In genomic region chr15:74954515-74954914, GRCh38 we compare ENCODE assay signal across 10 cellular contexts. TPM values are rescaled to one million over a fixed set of nuclear protein-coding genes. Genes with fewer than 3 reads are reported as not detected.
DNase-seq lines count a peak whose midpoint lies in the region; ATAC-seq and TF ChIP-seq lines count a peak whose summit lies in the region.
"Had no signal": no experiment of that assay in that cellular context is flagged by ENCODE, and none has a peak within 500 bp of the region (broad histone marks: within the 10 kb centered on the region; RNA-seq: fewer than 3 reads in every experiment).

No MANE protein-coding gene starts in this region.

- H3K9me3 Mint-ChIP-seq in chondrocyte (ENCODE audit: low read depth) = no peaks in the 10 kb centered on the region

- H3K18ac ChIP-seq in mesendoderm (ENCODE audit: low read length) = no peak overlapping the region

- no peak for ATAC-seq in HG03460 (IDR thresholded peaks at IDR 0.05; ENCODE audit: unreplicated experiment)

- H3K4me1 ChIP-seq in BLaER1 treated with 17β-estradiol and CSF1 and Interleukin-3, amounts not matched to agents 10 nM and 100 nM = peaks cover 30 to 48% (median 39%) of the 10 kb centered on the region in 10 experiments; a peak in 19 of 20 replicates
- H3K4me1 ChIP-seq in mesendoderm (ENCODE audit: control insufficient read depth, low read depth, low read length) = peaks cover 12% of the 10 kb centered on the region

- DNase-seq in NAMALWA (ENCODE audit: low spot score) (peak; percentile 38), chondrocyte (ENCODE audit: low spot score) (no peak), mesendoderm (peak; percentile 85), HCEC 1CT (no peak), NCI-H748 treated with DMSO at 0.1 percent for 48 hours (lab: John Stamatoyannopoulos, UW) (no peak), GOT3 (lab: John Stamatoyannopoulos, UW) (no peak)
- DNase-seq: activated T-cell treated with anti-CD3 and anti-CD28 coated beads for 4 hours had no signal

- no peaks in the 10 kb centered on the region for H3K36me3 Mint-ChIP-seq in chondrocyte (ENCODE audit: low read depth)

- no peak overlapping the region for H3K4me3 ChIP-seq in BLaER1 treated with 17β-estradiol and CSF1 and Interleukin-3, amounts not matched to agents 10 nM and 100 nM
- no peak overlapping the region for H3K4me3 ChIP-seq in mesendoderm (ENCODE audit: low read length)
- H3K4me3 ChIP-seq: tibial nerve had no signal

- H3K4me3 Mint-ChIP-seq in chondrocyte (ENCODE audit: unreplicated experiment) = peak overlapping the region; percentile 66

- H3K27me3 Mint-ChIP-seq in chondrocyte (ENCODE audit: low read depth) = no peaks in the 10 kb centered on the region

- no peak overlapping the region for H4K8ac ChIP-seq in mesendoderm (ENCODE audit: low read depth, low read length)

- peaks cover 0 to 38% (median 16%) of the 10 kb centered on the region in 11 experiments; a peak in 11 of 22 replicates for H4K20me1 ChIP-seq in BLaER1 treated with 17β-estradiol and CSF1 and Interleukin-3, amounts not matched to agents 10 nM and 100 nM

- peaks cover 0 to 10% (median 0%) of the 10 kb centered on the region in 11 experiments; a peak in 11 of 22 replicates for H3K9me3 ChIP-seq in BLaER1 treated with 17β-estradiol and CSF1 and Interleukin-3, amounts not matched to agents 10 nM and 100 nM (replicated peaks in 1 of 11)
- H3K9me3 ChIP-seq: tibial nerve had no signal

- no peaks in the 10 kb centered on the region for H3K79me1 ChIP-seq in mesendoderm (ENCODE audit: low read length)

- peak overlapping the region in 5 of 11 experiments; percentile 2 to 34 (median 9); a peak in 5 of 22 replicates for H3K9ac ChIP-seq in BLaER1 treated with 17β-estradiol and CSF1 and Interleukin-3, amounts not matched to agents 10 nM and 100 nM
- H3K9ac ChIP-seq in mesendoderm (ENCODE audit: low read length) = peak overlapping the region; percentile 9

- peaks cover 47 to 58% (median 55%) of the 10 kb centered on the region in 11 experiments for H3K27me3 ChIP-seq in BLaER1 treated with 17β-estradiol and CSF1 and Interleukin-3, amounts not matched to agents 10 nM and 100 nM
- peaks cover 18% of the 10 kb centered on the region for H3K27me3 ChIP-seq in mesendoderm (ENCODE audit: insufficient read depth, low read length, poor library complexity)

- no peak overlapping the region for H2BK120ac ChIP-seq in mesendoderm (ENCODE audit: low read depth, low read length)

- no peak overlapping the region for H3K4ac ChIP-seq in mesendoderm (ENCODE audit: low read depth, low read length)

- no peak overlapping the region for H3K27ac ChIP-seq in BLaER1 treated with 17β-estradiol and CSF1 and Interleukin-3, amounts not matched to agents 10 nM and 100 nM
- no peak overlapping the region for H3K27ac ChIP-seq in mesendoderm (ENCODE audit: low read depth, low read length)

- no peaks in the 10 kb centered on the region for H3K79me2 ChIP-seq in mesendoderm (ENCODE audit: control insufficient read depth, insufficient read depth, low read length)

- peak overlapping the region; percentile 5 to 94 (median 83); a peak in 16 of 22 replicates for H3K4me2 ChIP-seq in BLaER1 treated with 17β-estradiol and CSF1 and Interleukin-3, amounts not matched to agents 10 nM and 100 nM
- H3K4me2 ChIP-seq in mesendoderm (ENCODE audit: low read length) = no peak overlapping the region

- no peak overlapping the region for H4K5ac ChIP-seq in mesendoderm (ENCODE audit: low read length)

- no peak overlapping the region for H2BK15ac ChIP-seq in mesendoderm (replicated peaks; ENCODE audit: low read depth)

- H2AK5ac ChIP-seq in mesendoderm (ENCODE audit: low read length) = no peak overlapping the region

- H3K23ac ChIP-seq in mesendoderm (ENCODE audit: low read length) = no peak overlapping the region

- no peak overlapping the region for H3K27ac Mint-ChIP-seq in chondrocyte (ENCODE audit: unreplicated experiment)

- H3K36me3 ChIP-seq in BLaER1 treated with 17β-estradiol and CSF1 and Interleukin-3, amounts not matched to agents 10 nM and 100 nM = no peaks in the 10 kb centered on the region
- no peaks in the 10 kb centered on the region for H3K36me3 ChIP-seq in mesendoderm (ENCODE audit: control insufficient read depth, insufficient read depth, low read length)
- H3K36me3 ChIP-seq: tibial nerve had no signal

- H3K56ac ChIP-seq in mesendoderm (ENCODE audit: low read length) = peak overlapping the region; percentile 30

- TF ChIP-seq CTCF in chondrocyte (IDR thresholded peaks at IDR 0.05) = no peak

- peaks cover 43% of the 10 kb centered on the region for H3K4me1 Mint-ChIP-seq in chondrocyte (ENCODE audit: low read depth)

- H2BK5ac ChIP-seq in mesendoderm (ENCODE audit: low read length) = no peak overlapping the region

RNA-seq across cellular contexts. Expression of gene RPP25, which starts 2.1 kb away (rescaled TPM):
- 12.2 to 17.8 TPM (median 17.7 TPM) in 3 replicates for total RNA-seq in chondrocyte
- polyA plus RNA-seq in mesendoderm (2013, experiment 1 of 2) = 4.9 TPM
- polyA plus RNA-seq in mesendoderm (2013, experiment 2 of 2) = 5.1 TPM

RNA-seq across cellular contexts. Expression of gene COX5A, which starts 16.6 kb away (rescaled TPM):
- 126 to 133 TPM (median 131 TPM) in 3 replicates for total RNA-seq in chondrocyte
- polyA plus RNA-seq in mesendoderm (2013, experiment 1 of 2) = 353 TPM
- polyA plus RNA-seq in mesendoderm (2013, experiment 2 of 2) = 361 TPM

RNA-seq across cellular contexts. Expression of gene SCAMP5, which starts 40.8 kb away (rescaled TPM):
- total RNA-seq in chondrocyte = 20.6 to 29.3 TPM (median 22.4 TPM) in 3 replicates
- polyA plus RNA-seq in mesendoderm (2013, experiment 1 of 2) = 17.2 TPM
- 17.7 TPM for polyA plus RNA-seq in mesendoderm (2013, experiment 2 of 2)

RNA-seq across cellular contexts. Expression of gene FAM219B, which starts 47.9 kb away (rescaled TPM):
- total RNA-seq in chondrocyte = 78.0 to 97.6 TPM (median 89.9 TPM) in 3 replicates
- 24.2 TPM for polyA plus RNA-seq in mesendoderm (2013, experiment 1 of 2)
- 24.6 TPM for polyA plus RNA-seq in mesendoderm (2013, experiment 2 of 2)

Comparison
In these comparisons a context has a peak if more than half of its experiments do, and no peak if none do; other contexts are left out.
1. DNase-seq: peak in NAMALWA (single experiment) and mesendoderm (single experiment); none in chondrocyte (single experiment), HCEC 1CT (single experiment), NCI-H748 treated with DMSO at 0.1 percent for 48 hours (single experiment) and GOT3 (single experiment).